1 cellular context compared by ENCODE assay signal in genomic region chr17:48244121-48244711, GRCh38.
TF ChIP-seq lines count a peak whose summit lies in the region.

No MANE protein-coding gene starts in this region.

TF ChIP-seq in K562, 482 proteins besides CTCF, POLR2A, EP300 and RAD21 (continued from another document and continues in another):
- TF ChIP-seq REST (CRISPR knock-in tag; IDR thresholded peaks at IDR 0.05; ENCODE audit: low read depth): no peak
- no peak for TF ChIP-seq TAF1 (IDR thresholded peaks at IDR 0.05; ENCODE audit: control insufficient read depth, extremely low read depth, insufficient read depth, low read length, severe bottlenecking)
- TF ChIP-seq CREBBP (IDR thresholded peaks at IDR 0.05; ENCODE audit: low read depth, low read length): no peak
- TF ChIP-seq ZNF707 (CRISPR knock-in tag; conservative IDR thresholded peaks at IDR 0.05): no peak
- 0 out of 2 replicates have a peak, but pooled peaks have one; percentile 58 for TF ChIP-seq ZNF175 (CRISPR knock-in tag; IDR thresholded peaks at IDR 0.05; ENCODE audit: low read depth)
- TF ChIP-seq ZNF318 (IDR thresholded peaks at IDR 0.05; ENCODE audit: borderline replicate concordance in 1 of 2, low read depth in 1 of 2): no peak
- peak; percentile 61; the same call in 1 of the 2 replicates for TF ChIP-seq CTBP1 (IDR thresholded peaks at IDR 0.05; ENCODE audit: borderline replicate concordance)
- no peak for TF ChIP-seq HMBOX1 (IDR thresholded peaks at IDR 0.05)
- TF ChIP-seq NFATC3 (IDR thresholded peaks at IDR 0.05): no peak
- TF ChIP-seq JUN (IDR thresholded peaks at IDR 0.05; ENCODE audit: borderline replicate concordance, low read depth, low read length): no peak
- TF ChIP-seq JUN (CRISPR knock-in tag; IDR thresholded peaks at IDR 0.05; ENCODE audit: borderline replicate concordance): no peak
- no peak for TF ChIP-seq HDAC6 (IDR thresholded peaks at IDR 0.05; ENCODE audit: low read depth, low read length)
- no peak for TF ChIP-seq ADNP (tag; IDR thresholded peaks at IDR 0.05)
- no peak for TF ChIP-seq SMARCB1 (IDR thresholded peaks at IDR 0.05; ENCODE audit: insufficient read length, low read depth)
- TF ChIP-seq, protein P1, sequence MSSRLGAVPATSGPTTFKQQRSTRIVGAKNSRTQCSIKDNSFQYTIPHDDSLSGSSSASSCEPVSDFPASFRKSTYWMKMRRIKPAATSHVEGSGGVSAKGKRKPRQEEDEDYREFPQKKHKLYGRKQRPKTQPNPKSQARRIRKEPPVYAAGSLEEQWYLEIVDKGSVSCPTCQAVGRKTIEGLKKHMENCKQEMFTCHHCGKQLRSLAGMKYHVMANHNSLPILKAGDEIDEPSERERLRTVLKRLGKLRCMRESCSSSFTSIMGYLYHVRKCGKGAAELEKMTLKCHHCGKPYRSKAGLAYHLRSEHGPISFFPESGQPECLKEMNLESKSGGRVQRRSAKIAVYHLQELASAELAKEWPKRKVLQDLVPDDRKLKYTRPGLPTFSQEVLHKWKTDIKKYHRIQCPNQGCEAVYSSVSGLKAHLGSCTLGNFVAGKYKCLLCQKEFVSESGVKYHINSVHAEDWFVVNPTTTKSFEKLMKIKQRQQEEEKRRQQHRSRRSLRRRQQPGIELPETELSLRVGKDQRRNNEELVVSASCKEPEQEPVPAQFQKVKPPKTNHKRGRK (tag; IDR thresholded peaks at IDR 0.05): no peak
- TF ChIP-seq SIRT6 (IDR thresholded peaks at IDR 0.05; ENCODE audit: low read depth, low read length): no peak
- TF ChIP-seq HNRNPH1 (optimal IDR thresholded peaks at IDR 0.05; ENCODE audit: low read depth, low read length): no peak
- TF ChIP-seq ZBTB2 (IDR thresholded peaks at IDR 0.05): no peak
- peak; percentile 9 to 41 for TF ChIP-seq AFF1 (IDR thresholded peaks at IDR 0.05; ENCODE audit: low read depth in 1 of 2, partially characterized antibody in 2 of 2)
- TF ChIP-seq, protein P2, sequence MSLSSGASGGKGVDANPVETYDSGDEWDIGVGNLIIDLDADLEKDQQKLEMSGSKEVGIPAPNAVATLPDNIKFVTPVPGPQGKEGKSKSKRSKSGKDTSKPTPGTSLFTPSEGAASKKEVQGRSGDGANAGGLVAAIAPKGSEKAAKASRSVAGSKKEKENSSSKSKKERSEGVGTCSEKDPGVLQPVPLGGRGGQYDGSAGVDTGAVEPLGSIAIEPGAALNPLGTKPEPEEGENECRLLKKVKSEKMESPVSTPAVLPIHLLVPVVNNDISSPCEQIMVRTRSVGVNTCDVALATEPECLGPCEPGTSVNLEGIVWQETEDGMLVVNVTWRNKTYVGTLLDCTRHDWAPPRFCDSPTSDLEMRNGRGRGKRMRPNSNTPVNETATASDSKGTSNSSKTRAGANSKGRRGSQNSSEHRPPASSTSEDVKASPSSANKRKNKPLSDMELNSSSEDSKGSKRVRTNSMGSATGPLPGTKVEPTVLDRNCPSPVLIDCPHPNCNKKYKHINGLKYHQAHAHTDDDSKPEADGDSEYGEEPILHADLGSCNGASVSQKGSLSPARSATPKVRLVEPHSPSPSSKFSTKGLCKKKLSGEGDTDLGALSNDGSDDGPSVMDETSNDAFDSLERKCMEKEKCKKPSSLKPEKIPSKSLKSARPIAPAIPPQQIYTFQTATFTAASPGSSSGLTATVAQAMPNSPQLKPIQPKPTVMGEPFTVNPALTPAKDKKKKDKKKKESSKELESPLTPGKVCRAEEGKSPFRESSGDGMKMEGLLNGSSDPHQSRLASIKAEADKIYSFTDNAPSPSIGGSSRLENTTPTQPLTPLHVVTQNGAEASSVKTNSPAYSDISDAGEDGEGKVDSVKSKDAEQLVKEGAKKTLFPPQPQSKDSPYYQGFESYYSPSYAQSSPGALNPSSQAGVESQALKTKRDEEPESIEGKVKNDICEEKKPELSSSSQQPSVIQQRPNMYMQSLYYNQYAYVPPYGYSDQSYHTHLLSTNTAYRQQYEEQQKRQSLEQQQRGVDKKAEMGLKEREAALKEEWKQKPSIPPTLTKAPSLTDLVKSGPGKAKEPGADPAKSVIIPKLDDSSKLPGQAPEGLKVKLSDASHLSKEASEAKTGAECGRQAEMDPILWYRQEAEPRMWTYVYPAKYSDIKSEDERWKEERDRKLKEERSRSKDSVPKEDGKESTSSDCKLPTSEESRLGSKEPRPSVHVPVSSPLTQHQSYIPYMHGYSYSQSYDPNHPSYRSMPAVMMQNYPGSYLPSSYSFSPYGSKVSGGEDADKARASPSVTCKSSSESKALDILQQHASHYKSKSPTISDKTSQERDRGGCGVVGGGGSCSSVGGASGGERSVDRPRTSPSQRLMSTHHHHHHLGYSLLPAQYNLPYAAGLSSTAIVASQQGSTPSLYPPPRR (CRISPR knock-in tag; IDR thresholded peaks at IDR 0.05; ENCODE audit: borderline replicate concordance): no peak
- TF ChIP-seq, protein P3, sequence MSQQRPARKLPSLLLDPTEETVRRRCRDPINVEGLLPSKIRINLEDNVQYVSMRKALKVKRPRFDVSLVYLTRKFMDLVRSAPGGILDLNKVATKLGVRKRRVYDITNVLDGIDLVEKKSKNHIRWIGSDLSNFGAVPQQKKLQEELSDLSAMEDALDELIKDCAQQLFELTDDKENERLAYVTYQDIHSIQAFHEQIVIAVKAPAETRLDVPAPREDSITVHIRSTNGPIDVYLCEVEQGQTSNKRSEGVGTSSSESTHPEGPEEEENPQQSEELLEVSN (IDR thresholded peaks at IDR 0.05; ENCODE audit: borderline replicate concordance in 1 of 2, extremely low read depth in 1 of 2, insufficient read depth in 1 of 2, insufficient read length in 1 of 2, low read depth in 1 of 2, low read length in 1 of 2, poor library complexity in 1 of 2, severe bottlenecking in 1 of 2): no peak
